In genomic region chr13:99470027-99470426, GRCh38 we compare ENCODE assay signal across 34 cellular contexts. TPM values are rescaled to one million over a fixed set of nuclear protein-coding genes. Genes with fewer than 3 reads are reported as not detected.
DNase-seq lines count a peak whose midpoint lies in the region; ATAC-seq, FAIRE-seq and TF ChIP-seq lines count a peak whose summit lies in the region.
"Had no signal": no experiment of that assay in that cellular context is flagged by ENCODE, and none has a peak within 500 bp of the region (broad histone marks: within the 10 kb centered on the region; RNA-seq: fewer than 3 reads in every experiment).

No MANE protein-coding gene starts in this region.

- FAIRE-seq in HepG2 (lab: Jason Lieb, UNC): no peak
- no peak for FAIRE-seq in K562 (lab: Jason Lieb, UNC)
- FAIRE-seq: A204.1, A549, D721Med had no signal

- BruUV-seq in HepG2 (replicated peaks; lab: Mats Ljungman, UMichigan) (no TSS peak), K562 (replicated peaks; lab: Mats Ljungman, UMichigan) (no TSS peak)

- H3K36me3 Mint-ChIP-seq in GM23338 (ENCODE audit: low read depth): no peaks in the 10 kb centered on the region
- H3K36me3 Mint-ChIP-seq in activated T-helper 1 cell treated with anti-CD3 and anti-CD28 coated beads, Interleukin-12 subunit alpha, Interleukin-12 subunit beta, Interleukin-2, Interleukin-4 antibody, amounts not matched to agents 30 ng/mL and 10 ng/mL and 1 ng/mL, durations not matched to agents 14 hours and 24 hours and 36 hours (ENCODE audit: low read depth): peaks cover 3% of the 10 kb centered on the region
- H3K36me3 Mint-ChIP-seq: CD8-positive, alpha-beta T cell had no signal

- H2AFZ ChIP-seq in HepG2 (ENCODE audit: low read length): no peak overlapping the region
- H2AFZ ChIP-seq in GM23338: peak overlapping the region; percentile 59; the same call in 1 of the 2 replicates
- no peak overlapping the region for H2AFZ ChIP-seq in K562 (ENCODE audit: low read depth, low read length)

- peaks cover 6% of the 10 kb centered on the region for H3K27me3 Mint-ChIP-seq in GM23338 (ENCODE audit: insufficient read depth, low read depth, poor library complexity)
- H3K27me3 Mint-ChIP-seq in activated T-helper 1 cell treated with anti-CD3 and anti-CD28 coated beads, Interleukin-12 subunit alpha, Interleukin-12 subunit beta, Interleukin-2, Interleukin-4 antibody, amounts not matched to agents 30 ng/mL and 10 ng/mL and 1 ng/mL, durations not matched to agents 14 hours and 24 hours and 36 hours (ENCODE audit: insufficient read depth): peaks cover 3% of the 10 kb centered on the region
- H3K27me3 Mint-ChIP-seq: CD4-positive, CD25-positive, alpha-beta regulatory T cell had no signal

- H3K27ac ChIP-seq in HepG2 (ENCODE audit: extremely low read length, insufficient read depth, low read length) (no peak overlapping the region), right lobe of liver (no peak overlapping the region), GM23338 (ENCODE audit: low read depth) (no peak overlapping the region), K562 (ENCODE audit: extremely low read depth, low read depth, low read length) (no peak overlapping the region)
- H3K27ac ChIP-seq: 22Rv1, A549, BLaER1, C4-2B had no signal

- H3K27ac Mint-ChIP-seq in GM23338: no peak overlapping the region
- H3K27ac Mint-ChIP-seq in activated T-helper 1 cell treated with anti-CD3 and anti-CD28 coated beads, Interleukin-12 subunit alpha, Interleukin-12 subunit beta, Interleukin-2, Interleukin-4 antibody, amounts not matched to agents 30 ng/mL and 10 ng/mL and 1 ng/mL, durations not matched to agents 14 hours and 24 hours and 36 hours: no peak overlapping the region
- H3K27ac Mint-ChIP-seq: B cell; CD4-positive, alpha-beta memory T cell; CD4-positive, alpha-beta T cell; CD8-positive, alpha-beta T cell had no signal

- H3K9ac ChIP-seq in HepG2 (ENCODE audit: insufficient read depth, low read depth, low read length) (no peak overlapping the region), K562 (ENCODE audit: insufficient read depth in 1 of 2, low read depth in 2 of 2, low read length in 2 of 2) (no peak overlapping the region)
- H3K9ac ChIP-seq: BLaER1; BLaER1 treated with 17β-estradiol and CSF1 and Interleukin-3, amounts not matched to agents 10 nM and 100 nM had no signal

- H3K9me1 ChIP-seq in K562 (ENCODE audit: control insufficient read depth, insufficient read depth, low read length): no peaks in the 10 kb centered on the region

- H3K9me3 ChIP-seq in HepG2 (ENCODE audit: low read length) (no peaks in the 10 kb centered on the region), right lobe of liver (no peaks in the 10 kb centered on the region), K562 (replicated peaks; ENCODE audit: control insufficient read depth, insufficient read depth, low read depth, low read length) (no peaks in the 10 kb centered on the region)
- H3K9me3 ChIP-seq: BE2C, BLaER1, Caco-2 had no signal

- H3K4me3 ChIP-seq in HepG2 (replicated peaks in 1 of 3; ENCODE audit: insufficient read depth in 1 of 3, low read depth in 2 of 3, low read length in 3 of 3) (no peak overlapping the region), right lobe of liver (no peak overlapping the region), GM23338 (no peak overlapping the region), K562 (no peak overlapping the region)
- H3K4me3 ChIP-seq: A549; BLaER1; BLaER1 treated with 17β-estradiol and CSF1 and Interleukin-3, amounts not matched to agents 10 nM and 100 nM had no signal

- POLR2A ChIA-PET in HepG2 (lab: Yijun Ruan, JAX) (no interaction called here), K562 (lab: Yijun Ruan, JAX) (interaction anchor here (0.7 kb wide), 1 partner anchor 10 kb away, joined by 3 read pairs; no protein-coding TSS in a partner anchor)

- no peaks in the 10 kb centered on the region for H3K9me2 ChIP-seq in GM23338 (ENCODE audit: insufficient read depth)

- CTCF ChIA-PET in HepG2 (lab: Yijun Ruan, JAX; ENCODE audit: low intra/inter-chr PET ratio, low total read pairs): no interaction called here
- CTCF ChIA-PET in K562 (lab: Yijun Ruan, JAX; ENCODE audit: low intra/inter-chr PET ratio): no interaction called here

- H3K4me3 Mint-ChIP-seq in GM23338: no peak overlapping the region
- H3K4me3 Mint-ChIP-seq in activated T-helper 1 cell treated with anti-CD3 and anti-CD28 coated beads, Interleukin-12 subunit alpha, Interleukin-12 subunit beta, Interleukin-2, Interleukin-4 antibody, amounts not matched to agents 30 ng/mL and 10 ng/mL and 1 ng/mL, durations not matched to agents 14 hours and 24 hours and 36 hours: no peak overlapping the region
- H3K4me3 Mint-ChIP-seq: B cell; CD4-positive, alpha-beta memory T cell; CD4-positive, alpha-beta T cell; CD4-positive, CD25-positive, alpha-beta regulatory T cell; CD8-positive, alpha-beta memory T cell; CD8-positive, alpha-beta T cell had no signal

- TF ChIP-seq EP300 in HepG2 (IDR thresholded peaks at IDR 0.05; ENCODE audit: low read depth in 2 of 2, low read length in 2 of 2) (no peak), HepG2 (CRISPR knock-in tag; IDR thresholded peaks at IDR 0.05; ENCODE audit: borderline replicate concordance) (no peak), K562 (IDR thresholded peaks at IDR 0.05; ENCODE audit: low read length) (no peak)

- H3K4me1 ChIP-seq in HepG2 (ENCODE audit: insufficient read depth, low read length) (no peaks in the 10 kb centered on the region), right lobe of liver (no peaks in the 10 kb centered on the region), GM23338 (ENCODE audit: insufficient read depth) (no peaks in the 10 kb centered on the region; the same call in 1 of the 2 replicates), K562 (replicated peaks in 1 of 2; ENCODE audit: control insufficient read depth in 2 of 2, insufficient read depth in 2 of 2, low read length in 2 of 2) (no peaks in the 10 kb centered on the region; a peak in 1 of 5 replicates)
- H3K4me1 ChIP-seq: A549, BE2C, Caco-2 had no signal

- TF ChIP-seq POLR2A in HepG2 (IDR thresholded peaks at IDR 0.05; ENCODE audit: insufficient read depth in 1 of 2, low read depth in 2 of 2, low read length in 2 of 2): no peak
- TF ChIP-seq POLR2A in right lobe of liver (IDR thresholded peaks at IDR 0.05): no peak
- no peak for TF ChIP-seq POLR2A in K562 (conservative IDR thresholded peaks at IDR 0.05)

- H3K4me2 ChIP-seq in HepG2 (ENCODE audit: low read depth, low read length) (no peak overlapping the region), GM23338 (no peak overlapping the region), K562 (ENCODE audit: insufficient read depth, low read length) (no peak overlapping the region)
- H3K4me2 ChIP-seq: A549, BLaER1 had no signal

- H3K9me3 Mint-ChIP-seq in GM23338: no peaks in the 10 kb centered on the region
- peaks cover 13% of the 10 kb centered on the region for H3K9me3 Mint-ChIP-seq in activated T-helper 1 cell treated with anti-CD3 and anti-CD28 coated beads, Interleukin-12 subunit alpha, Interleukin-12 subunit beta, Interleukin-2, Interleukin-4 antibody, amounts not matched to agents 30 ng/mL and 10 ng/mL and 1 ng/mL, durations not matched to agents 14 hours and 24 hours and 36 hours
- H3K9me3 Mint-ChIP-seq: CD4-positive, alpha-beta memory T cell; CD4-positive, alpha-beta T cell; CD8-positive, alpha-beta memory T cell; CD8-positive, alpha-beta T cell had no signal

- ATAC-seq in HepG2: no peak
- ATAC-seq in right lobe of liver: no peak
- ATAC-seq in GM23338: no peak
- no peak for ATAC-seq in K562
- ATAC-seq: A549; CD8-positive, alpha-beta T cell had no signal

- peaks cover 15% of the 10 kb centered on the region for H3K4me1 Mint-ChIP-seq in GM23338
- peaks cover 6% of the 10 kb centered on the region for H3K4me1 Mint-ChIP-seq in activated T-helper 1 cell treated with anti-CD3 and anti-CD28 coated beads, Interleukin-12 subunit alpha, Interleukin-12 subunit beta, Interleukin-2, Interleukin-4 antibody, amounts not matched to agents 30 ng/mL and 10 ng/mL and 1 ng/mL, durations not matched to agents 14 hours and 24 hours and 36 hours (ENCODE audit: low read depth)

- H4K20me1 ChIP-seq in HepG2 (ENCODE audit: insufficient read depth, low read length) (no peaks in the 10 kb centered on the region), GM23338 (replicated peaks; ENCODE audit: insufficient read depth) (no peaks in the 10 kb centered on the region), K562 (replicated peaks; ENCODE audit: control insufficient read depth, insufficient read depth, low read length) (no peaks in the 10 kb centered on the region)
- H4K20me1 ChIP-seq: BLaER1; BLaER1 treated with 17β-estradiol and CSF1 and Interleukin-3, amounts not matched to agents 10 nM and 100 nM had no signal

- no peaks in the 10 kb centered on the region for H3K79me2 ChIP-seq in HepG2 (ENCODE audit: insufficient read depth, low read length)
- no peaks in the 10 kb centered on the region for H3K79me2 ChIP-seq in GM23338 (replicated peaks; ENCODE audit: insufficient read depth)
- H3K79me2 ChIP-seq in K562 (ENCODE audit: control insufficient read depth, insufficient read depth, low read length): no peaks in the 10 kb centered on the region

- H3K36me3 ChIP-seq in HepG2 (replicated peaks in 1 of 2; ENCODE audit: control insufficient read depth in 1 of 2, insufficient read depth in 2 of 2, low read length in 2 of 2) (no peaks in the 10 kb centered on the region), right lobe of liver (no peaks in the 10 kb centered on the region), GM23338 (ENCODE audit: insufficient read depth) (no peaks in the 10 kb centered on the region), K562 (ENCODE audit: control insufficient read depth, insufficient read depth, low read length) (no peaks in the 10 kb centered on the region)
- H3K36me3 ChIP-seq: BE2C; BLaER1; BLaER1 treated with 17β-estradiol and CSF1 and Interleukin-3, amounts not matched to agents 10 nM and 100 nM had no signal

- H3F3A ChIP-seq in GM23338 (replicated peaks; ENCODE audit: low read depth): no peaks in the 10 kb centered on the region

- TF ChIP-seq RAD21 in HepG2 (CRISPR knock-in tag; IDR thresholded peaks at IDR 0.05) (no peak), K562 (CRISPR knock-in tag; conservative IDR thresholded peaks at IDR 0.05 in 1 of 2, IDR thresholded peaks at IDR 0.05 in 1 of 2) (no peak)

- peaks cover 0 to 10% of the 10 kb centered on the region in 2 experiments; a peak in 1 of 5 replicates for H3K27me3 ChIP-seq in HepG2 (ENCODE audit: control insufficient read depth in 1 of 2, insufficient read depth in 2 of 2, low read length in 2 of 2)
- H3K27me3 ChIP-seq in right lobe of liver: no peaks in the 10 kb centered on the region
- H3K27me3 ChIP-seq in GM23338 (ENCODE audit: insufficient read depth): no peaks in the 10 kb centered on the region
- H3K27me3 ChIP-seq in K562 (ENCODE audit: control insufficient read depth in 2 of 2, insufficient read depth in 2 of 2, low read length in 2 of 2): no peaks in the 10 kb centered on the region
- H3K27me3 ChIP-seq: BLaER1; BLaER1 treated with 17β-estradiol and CSF1 and Interleukin-3, amounts not matched to agents 10 nM and 100 nM had no signal

- TF ChIP-seq CTCF in HepG2 (CRISPR knock-in tag; IDR thresholded peaks at IDR 0.05) (no peak), right lobe of liver (IDR thresholded peaks at IDR 0.05) (no peak), GM23338 (conservative IDR thresholded peaks at IDR 0.05; ENCODE audit: low read depth in 2 of 2) (no peak), K562 (IDR thresholded peaks at IDR 0.05 in 2 of 3, conservative IDR thresholded peaks at IDR 0.05 in 1 of 3; ENCODE audit: insufficient read depth in 2 of 3, low read depth in 1 of 3, low read length in 3 of 3) (no peak)

- 31% methylated on average over 6 of the region's 6 CpGs for WGBS in HepG2 (ENCODE audit: low lambda C conversion rate)
- WGBS in right lobe of liver (ENCODE audit: insufficient coverage, low coverage, low lambda C conversion rate, missing lambda C conversion rate): 66% methylated on average over 6 of the region's 6 CpGs
- WGBS in K562 (ENCODE audit: insufficient coverage, low coverage, missing lambda C conversion rate): 27% methylated on average over 4 of the region's 6 CpGs

- no peak for DNase-seq in HepG2 (ENCODE audit: low spot score)
- DNase-seq in right lobe of liver: no peak
- DNase-seq in GM23338 (ENCODE audit: low spot score): no peak
- no peak for DNase-seq in K562 (ENCODE audit: extremely low read depth in 1 of 4, low spot score in 3 of 4)
- DNase-seq in activated T-helper 1 cell treated with anti-CD3 and anti-CD28 coated beads, Interleukin-12 subunit alpha, Interleukin-12 subunit beta, Interleukin-2, Interleukin-4 antibody, amounts not matched to agents 30 ng/mL and 10 ng/mL and 1 ng/mL, durations not matched to agents 14 hours and 24 hours and 36 hours (ENCODE audit: low spot score): no peak
- DNase-seq in AG20443 (ENCODE audit: low spot score): no peak
- DNase-seq: 8988T; ACHN; AML-193; BE2C; C1 segment of cervical spinal cord; Caco-2; Calu3; CD4-positive, alpha-beta memory T cell; CD4-positive, alpha-beta T cell; CD4-positive, CD25-positive, alpha-beta regulatory T cell; CD8-positive, alpha-beta memory T cell; CD8-positive, alpha-beta T cell; COR-L47; DMS 273 treated with DMSO at 0.1 percent for 48 hours; DMS153; DMS53; DMS79; DMS79 treated with DMSO at 0.1 percent for 48 hours; DND-41; EL had no signal

- in situ Hi-C loops in HepG2 (cut with HindIII; ENCODE audit: extremely low pct_ligation_motif_present, low pct_unique_long_range_greater_than_20kb) (no loop called here), K562 (cut with MboI) (no loop called here)

- intact Hi-C loops in HepG2 (cut with micrococcal nuclease; ENCODE audit: unreplicated experiment) (no loop called here), right lobe of liver (cut with DNase I) (no loop called here), K562 (cut with micrococcal nuclease) (no loop called here)
- intact Hi-C loops in activated T-helper 1 cell treated with anti-CD3 and anti-CD28 coated beads, Interleukin-12 subunit alpha, Interleukin-12 subunit beta, Interleukin-2, Interleukin-4 antibody, amounts not matched to agents 30 ng/mL and 10 ng/mL and 1 ng/mL, durations not matched to agents 14 hours and 24 hours and 36 hours (cut with micrococcal nuclease): no loop called here

RNA-seq across cellular contexts. Expression of gene TM9SF2, which starts 31.2 kb away (rescaled TPM):
- total RNA-seq in HepG2 (2016; rRNA removed; fragmentation: Illumina TruSeq; extraction: Trizol) (74.2 and 123 TPM in 2 replicates), right lobe of liver (100 to 1,000 TPM in 1 of 6 experiments, 10 to 100 TPM in 5; 83.6 to 102 (median 92.2) TPM), K562 (2014; rRNA removed) (44.0 and 48.2 TPM in 2 replicates), K562 (2014; rRNA removed; fragmentation: Illumina TruSeq; extraction: Trizol) (83.2 and 93.2 TPM in 2 replicates), K562 (2015; rRNA removed; fragmentation: Illumina TruSeq; extraction: Trizol) (78.7 and 79.0 TPM in 2 replicates), K562 (2021) (55.1 and 56.4 TPM in 2 replicates)
- total RNA-seq in HepG2 (2016; cell fraction: cytosol; rRNA removed; fragmentation: Illumina TruSeq; extraction: Trizol; ENCODE audit: low read depth): 7.8 and 10.3 TPM in 2 replicates
- 66.7 and 127 TPM in 2 replicates for total RNA-seq in HepG2 (2016; cell fraction: insoluble cytoplasmic fraction; rRNA removed; fragmentation: Illumina TruSeq; extraction: Trizol)
- 20.6 and 26.5 TPM in 2 replicates for total RNA-seq in HepG2 (2016; cell fraction: membrane; rRNA removed; fragmentation: Illumina TruSeq; extraction: Trizol)
- 119 and 147 TPM in 2 replicates for total RNA-seq in HepG2 (2016; cell fraction: nucleus; rRNA removed; fragmentation: Illumina TruSeq; extraction: Trizol)
- polyA plus RNA-seq in HepG2 (2011; rRNA removed) (80.5 and 94.1 TPM in 2 replicates), GM23338 (2016; fragmentation: Nextera tagmentation; extraction: Ambion mirVana) (49.4 and 50.5 TPM in 2 replicates), K562 (2011; rRNA removed) (57.0 and 67.4 TPM in 2 replicates), K562 (2014; fragmentation: Illumina TruSeq; extraction: Trizol) (56.4 and 61.3 TPM in 2 replicates), K562 (2014; fragmentation: Nextera tagmentation; extraction: Ambion mirVana) (10 to 100 TPM; 23.3 to 32.2 TPM), K562 (2014; rRNA removed) (39.0 and 45.0 TPM in 2 replicates)
- 48.2 and 89.3 TPM in 2 replicates for polyA plus RNA-seq in HepG2 (2011; cell fraction: cytosol; rRNA removed)
- polyA plus RNA-seq in HepG2 (2011; cell fraction: nucleus; rRNA removed): 21.5 and 29.4 TPM in 2 replicates
- 98.2 and 106 TPM in 2 replicates for polyA plus RNA-seq in HepG2 (2012)
- polyA plus RNA-seq in HepG2 (2016; cell fraction: cytosol; fragmentation: Illumina TruSeq; extraction: Trizol; ENCODE audit: low read depth): 5.2 and 6.0 TPM in 2 replicates
- polyA plus RNA-seq in HepG2 (2016; cell fraction: insoluble cytoplasmic fraction; fragmentation: Illumina TruSeq; extraction: Trizol; ENCODE audit: low read depth): 56.6 and 59.1 TPM in 2 replicates
- polyA plus RNA-seq in HepG2 (2016; cell fraction: membrane; fragmentation: Illumina TruSeq; extraction: Trizol; ENCODE audit: low read depth): 12.1 and 14.1 TPM in 2 replicates
- polyA plus RNA-seq in HepG2 (2016; cell fraction: nucleus; fragmentation: Illumina TruSeq; extraction: Trizol; ENCODE audit: insufficient read depth, low read depth): 114 and 122 TPM in 2 replicates
- 60.8 and 81.5 TPM in 2 replicates for polyA minus RNA-seq in HepG2 (2011; rRNA and poly(A)+ RNA removed; ENCODE audit: low replicate concordance)
- polyA minus RNA-seq in HepG2 (2011; cell fraction: cytosol; rRNA and poly(A)+ RNA removed): 134 and 137 TPM in 2 replicates
- 65.5 and 71.9 TPM in 2 replicates for polyA minus RNA-seq in HepG2 (2011; cell fraction: nucleus; rRNA and poly(A)+ RNA removed)
- 115 and 140 TPM in 2 replicates for total RNA-seq in GM23338 (2014; rRNA removed; shearing (Covaris generic))
- 44.3 and 93.1 TPM in 2 replicates for total RNA-seq in K562 (2011; cell fraction: chromatin; rRNA removed; ENCODE audit: low replicate concordance)
- 55.4 and 57.6 TPM in 2 replicates for total RNA-seq in K562 (2011; cell fraction: nucleolus; rRNA removed)
- total RNA-seq in K562 (2011; cell fraction: nucleoplasm; rRNA removed): 78.2 and 80.8 TPM in 2 replicates
- polyA plus RNA-seq in K562 (2011; cell fraction: cytosol; rRNA removed): 20.7 and 47.6 TPM in 2 replicates
- 15.2 and 27.8 TPM in 2 replicates for polyA plus RNA-seq in K562 (2011; cell fraction: nucleus; rRNA removed)
- 52.3 and 58.9 TPM in 2 replicates for polyA plus RNA-seq in K562 (2012)
- polyA minus RNA-seq in K562 (2011; rRNA and poly(A)+ RNA removed): 95.9 and 107 TPM in 2 replicates
- polyA minus RNA-seq in K562 (2011; cell fraction: cytosol; rRNA and poly(A)+ RNA removed): 62.3 and 83.0 TPM in 2 replicates
- polyA minus RNA-seq in K562 (2011; cell fraction: nucleus; rRNA and poly(A)+ RNA removed): 12.4 and 26.8 TPM in 2 replicates
- total RNA-seq in activated T-helper 1 cell treated with anti-CD3 and anti-CD28 coated beads, Interleukin-12 subunit alpha, Interleukin-12 subunit beta, Interleukin-2, Interleukin-4 antibody, amounts not matched to agents 30 ng/mL and 10 ng/mL and 1 ng/mL, durations not matched to agents 14 hours and 24 hours and 36 hours: 59.1 and 62.6 TPM in 2 replicates

Comparison
In these comparisons a context has a peak if more than half of its experiments do, and no peak if none do; other contexts are left out.
1. Of the 241 proteins assayed by ChIP-seq in both HepG2 and K562: peak only in HepG2: MAFK; only in K562: MAFG; in both: none; in neither: 239.